ENCODE assay signal across 24 cellular contexts in genomic region chr17:48850792-48851325, GRCh38. TPM values are rescaled to one million over a fixed set of nuclear protein-coding genes. Genes with fewer than 3 reads are reported as not detected.
A peak's percentile ranks its signal among the peaks of the same experiment; 100 is the strongest.
DNase-seq lines count a peak whose midpoint lies in the region; ATAC-seq and TF ChIP-seq lines count a peak whose summit lies in the region.
"Had no signal": no experiment of that assay in that cellular context is flagged by ENCODE, and none has a peak within 500 bp of the region (broad histone marks: within the 10 kb centered on the region; RNA-seq: fewer than 3 reads in every experiment).

No MANE protein-coding gene starts in this region.

- peak overlapping the region; percentile 1 for H3K27ac Mint-ChIP-seq in activated CD4-positive, alpha-beta memory T cell treated with anti-CD3 and anti-CD28 coated beads, Interleukin-2, amount 10 ng/mL, durations not matched to agents 7 days and 5 days
- no peak overlapping the region for H3K27ac Mint-ChIP-seq in activated CD4-positive, alpha-beta memory T cell treated with anti-CD3 and anti-CD28 coated beads for 36 hours
- peak overlapping the region; percentile 0 to 25 for H3K27ac Mint-ChIP-seq in T-cell
- H3K27ac Mint-ChIP-seq in endothelial cell (ENCODE audit: unreplicated experiment): no peak overlapping the region
- H3K27ac Mint-ChIP-seq: stimulated activated naive B cell treated with anti-CD40 and anti-IgM and Interleukin-4, amounts not matched to agents 10 μg/mL and 1 μg/mL and 100 μg/mL, for 72 hours had no signal

- CTCF ChIA-PET in activated CD4-positive, alpha-beta memory T cell treated with anti-CD3 and anti-CD28 coated beads, Interleukin-2, amount 10 ng/mL, durations not matched to agents 7 days and 5 days (lab: Charles Lee): interaction anchor here (0.8 to 3.4 kb wide), 6 partner anchors 9 to 35 kb away, joined by 4 to 21 read pairs (median 10); no protein-coding TSS in a partner anchor
- CTCF ChIA-PET in activated CD4-positive, alpha-beta memory T cell treated with anti-CD3 and anti-CD28 coated beads for 36 hours (lab: Charles Lee): interaction anchor here (0.6 kb wide), 1 partner anchor 35 kb away, joined by 3 read pairs; no protein-coding TSS in a partner anchor
- CTCF ChIA-PET in HEK293 (lab: Yijun Ruan, JAX) (interaction anchor here (0.8 to 1.2 kb wide), 4 partner anchors 19 to 172 kb away, joined by 3 to 7 read pairs (median 4); no protein-coding TSS in a partner anchor), T-cell (lab: Charles Lee) (interaction anchor here in 1 of 2 donors (0.6 to 2.1 kb wide), 2 partner anchors 9 to 452 kb away, joined by 3 to 7 read pairs; no protein-coding TSS in a partner anchor)

- H3K4me3 Mint-ChIP-seq in activated CD4-positive, alpha-beta memory T cell treated with anti-CD3 and anti-CD28 coated beads, Interleukin-2, amount 10 ng/mL, durations not matched to agents 7 days and 5 days: no peak overlapping the region
- H3K4me3 Mint-ChIP-seq in activated CD4-positive, alpha-beta memory T cell treated with anti-CD3 and anti-CD28 coated beads for 36 hours: no peak overlapping the region
- H3K4me3 Mint-ChIP-seq in T-cell (no peak overlapping the region), endothelial cell (ENCODE audit: unreplicated experiment) (peak overlapping the region; percentile 54)
- H3K4me3 Mint-ChIP-seq: natural killer cell treated with Interleukin-12 subunit alpha and Interleukin-12 subunit beta and Interleukin-15 and Interleukin-18, amount 100 ng/mL, for 72 hours; stimulated activated naive B cell treated with anti-CD40 and anti-IgM and Interleukin-4, amounts not matched to agents 10 μg/mL and 1 μg/mL and 100 μg/mL, for 72 hours had no signal

- H3K36me3 ChIP-seq in HEK293 (ENCODE audit: control insufficient read depth in 2 of 2, insufficient read depth in 1 of 2, low read length in 2 of 2): peaks cover 57 to 86% of the 10 kb centered on the region in 2 experiments
- H3K36me3 ChIP-seq in brain microvascular endothelial cell (replicated peaks): peaks cover 63% of the 10 kb centered on the region

- no peak for DNase-seq in activated CD4-positive, alpha-beta memory T cell treated with anti-CD3 and anti-CD28 coated beads, Interleukin-2, amount 10 ng/mL, durations not matched to agents 7 days and 5 days
- DNase-seq in activated CD4-positive, alpha-beta memory T cell treated with anti-CD3 and anti-CD28 coated beads for 36 hours: no peak
- no peak for DNase-seq in T-cell
- no peak for DNase-seq in endothelial cell (ENCODE audit: low spot score)
- no peak for DNase-seq in brain microvascular endothelial cell
- no peak for DNase-seq in KG1 (lab: John Stamatoyannopoulos, UW)
- DNase-seq: ACHN; activated CD4-positive, alpha-beta T cell treated with anti-CD3 and anti-CD28 coated beads for 4 hours; cortex of kidney; MG63; NCI-H1417 treated with DMSO at 0.1 percent for 48 hours; NCI-H446 treated with DMSO at 0.1 percent for 48 hours; retina; SIG-M5; stimulated activated CD4-positive, alpha-beta T cell treated with anti-CD3 and anti-CD28 coated beads, Interleukin-2, amount 100 ng/mL, for 48 hours; stimulated activated naive B cell treated with anti-CD40 and anti-IgM and Interleukin-4, amounts not matched to agents 10 μg/mL and 1 μg/mL and 100 μg/mL, for 72 hours had no signal

- peaks cover 65% of the 10 kb centered on the region for H3K36me3 Mint-ChIP-seq in activated CD4-positive, alpha-beta memory T cell treated with anti-CD3 and anti-CD28 coated beads, Interleukin-2, amount 10 ng/mL, durations not matched to agents 7 days and 5 days (ENCODE audit: low read depth)
- peaks cover 39% of the 10 kb centered on the region for H3K36me3 Mint-ChIP-seq in activated CD4-positive, alpha-beta memory T cell treated with anti-CD3 and anti-CD28 coated beads for 36 hours
- H3K36me3 Mint-ChIP-seq in T-cell (peaks cover 68% of the 10 kb centered on the region), endothelial cell (ENCODE audit: low read depth, unreplicated experiment) (peaks cover 5% of the 10 kb centered on the region)

- no peaks in the 10 kb centered on the region for H3K27me3 Mint-ChIP-seq in activated CD4-positive, alpha-beta memory T cell treated with anti-CD3 and anti-CD28 coated beads, Interleukin-2, amount 10 ng/mL, durations not matched to agents 7 days and 5 days
- no peaks in the 10 kb centered on the region for H3K27me3 Mint-ChIP-seq in activated CD4-positive, alpha-beta memory T cell treated with anti-CD3 and anti-CD28 coated beads for 36 hours
- H3K27me3 Mint-ChIP-seq in T-cell: no peaks in the 10 kb centered on the region
- no peaks in the 10 kb centered on the region for H3K27me3 Mint-ChIP-seq in endothelial cell (ENCODE audit: unreplicated experiment)
- H3K27me3 Mint-ChIP-seq: natural killer cell treated with Interleukin-12 subunit alpha and Interleukin-12 subunit beta and Interleukin-15 and Interleukin-18, amount 100 ng/mL, for 72 hours; stimulated activated naive B cell treated with anti-CD40 and anti-IgM and Interleukin-4, amounts not matched to agents 10 μg/mL and 1 μg/mL and 100 μg/mL, for 72 hours had no signal

- in situ Hi-C loops in brain microvascular endothelial cell (cut with HindIII; ENCODE audit: low pct_ligation_motif_present, low sequenced_read_pairs): no loop called here

- intact Hi-C loops in activated CD4-positive, alpha-beta memory T cell treated with anti-CD3 and anti-CD28 coated beads for 36 hours (cut with micrococcal nuclease): no loop called here

- H3K4me1 ChIP-seq in HEK293 (ENCODE audit: control insufficient read depth, insufficient read depth, low read length): no peaks in the 10 kb centered on the region
- H3K4me1 ChIP-seq: HAP-1 had no signal

- TF ChIP-seq CTCF in HEK293 (tag by site-specific recombination; IDR thresholded peaks at IDR 0.05) (no peak), endothelial cell (IDR thresholded peaks at IDR 0.05; ENCODE audit: unreplicated experiment) (no peak), brain microvascular endothelial cell (IDR thresholded peaks at IDR 0.05; ENCODE audit: low read depth, low read length, missing control alignments) (no peak)

- H3K9me3 Mint-ChIP-seq in activated CD4-positive, alpha-beta memory T cell treated with anti-CD3 and anti-CD28 coated beads, Interleukin-2, amount 10 ng/mL, durations not matched to agents 7 days and 5 days: no peaks in the 10 kb centered on the region
- no peaks in the 10 kb centered on the region for H3K9me3 Mint-ChIP-seq in activated CD4-positive, alpha-beta memory T cell treated with anti-CD3 and anti-CD28 coated beads for 36 hours
- no peaks in the 10 kb centered on the region for H3K9me3 Mint-ChIP-seq in T-cell
- no peaks in the 10 kb centered on the region for H3K9me3 Mint-ChIP-seq in endothelial cell (ENCODE audit: unreplicated experiment)
- H3K9me3 Mint-ChIP-seq: natural killer cell treated with Interleukin-12 subunit alpha and Interleukin-12 subunit beta and Interleukin-15 and Interleukin-18, amount 100 ng/mL, for 72 hours; stimulated activated naive B cell treated with anti-CD40 and anti-IgM and Interleukin-4, amounts not matched to agents 10 μg/mL and 1 μg/mL and 100 μg/mL, for 72 hours had no signal

- H3K9me3 ChIP-seq in HEK293 (ENCODE audit: control insufficient read depth, insufficient read depth, low read depth, low read length): no peaks in the 10 kb centered on the region
- H3K9me3 ChIP-seq: HAP-1, MG63 had no signal

- H3K27ac ChIP-seq in HEK293 (ENCODE audit: extremely low read depth, low read depth, low read length) (no peak overlapping the region), brain microvascular endothelial cell (no peak overlapping the region)
- H3K27ac ChIP-seq: cardiac muscle cell had no signal

- no peaks in the 10 kb centered on the region for H3K27me3 ChIP-seq in brain microvascular endothelial cell (replicated peaks)
- H3K27me3 ChIP-seq: cardiac muscle cell, MG63 had no signal

- ATAC-seq in T-cell (replicated peaks in 1 of 4) (peak in 2 of 4 experiments; percentile 37 to 78), GM21529 (IDR thresholded peaks at IDR 0.05; ENCODE audit: unreplicated experiment) (no peak)
- ATAC-seq: Panc1; stimulated activated naive B cell treated with anti-CD40 and anti-IgM and Interleukin-4, amounts not matched to agents 10 μg/mL and 1 μg/mL and 100 μg/mL, for 72 hours had no signal

- POLR2A ChIA-PET in activated CD4-positive, alpha-beta memory T cell treated with anti-CD3 and anti-CD28 coated beads, Interleukin-2, amount 10 ng/mL, durations not matched to agents 7 days and 5 days (lab: Charles Lee): interaction anchor here (2.0 kb wide), 1 partner anchor 14 kb away, joined by 6 read pairs; no protein-coding TSS in a partner anchor
- POLR2A ChIA-PET in activated CD4-positive, alpha-beta memory T cell treated with anti-CD3 and anti-CD28 coated beads for 36 hours (lab: Charles Lee): no interaction called here
- POLR2A ChIA-PET in HEK293 (lab: Yijun Ruan, JAX) (no interaction called here), T-cell (lab: Charles Lee) (interaction anchor here (0.6 to 0.7 kb wide), 2 partner anchors 49 to 158 kb away, joined by 3 to 4 read pairs; no protein-coding TSS in a partner anchor)

- H3K4me3 ChIP-seq in HEK293 (ENCODE audit: low read depth, low read length) (no peak overlapping the region), brain microvascular endothelial cell (ENCODE audit: low read depth, low read length) (no peak overlapping the region)
- H3K4me3 ChIP-seq: cardiac muscle cell, HAP-1, MG63, smooth muscle cell had no signal

- H3K4me1 Mint-ChIP-seq in activated CD4-positive, alpha-beta memory T cell treated with anti-CD3 and anti-CD28 coated beads, Interleukin-2, amount 10 ng/mL, durations not matched to agents 7 days and 5 days: peaks cover 30% of the 10 kb centered on the region
- H3K4me1 Mint-ChIP-seq in activated CD4-positive, alpha-beta memory T cell treated with anti-CD3 and anti-CD28 coated beads for 36 hours (ENCODE audit: low read depth): peaks cover 4% of the 10 kb centered on the region
- H3K4me1 Mint-ChIP-seq in T-cell: peaks cover 9 to 13% (median 11%) of the 10 kb centered on the region in 3 donors
- peaks cover 5% of the 10 kb centered on the region for H3K4me1 Mint-ChIP-seq in endothelial cell (ENCODE audit: unreplicated experiment)

RNA-seq across cellular contexts. Expression of gene CALCOCO2, which starts 20.0 kb away (rescaled TPM):
- 100 to 1,000 TPM; 162 to 176 TPM for total RNA-seq in activated CD4-positive, alpha-beta memory T cell treated with anti-CD3 and anti-CD28 coated beads, Interleukin-2, amount 10 ng/mL, durations not matched to agents 7 days and 5 days
- total RNA-seq in activated CD4-positive, alpha-beta memory T cell treated with anti-CD3 and anti-CD28 coated beads for 36 hours: 10 to 100 TPM; 65.1 to 72.1 TPM
- total RNA-seq in T-cell (100 to 1,000 TPM; 103 to 161 (median 129) TPM), endothelial cell (ENCODE audit: unreplicated experiment) (46.1 TPM)

RNA-seq across cellular contexts. Expression of gene TTLL6, which starts 33.8 kb away (rescaled TPM):
- not detected for total RNA-seq in activated CD4-positive, alpha-beta memory T cell treated with anti-CD3 and anti-CD28 coated beads, Interleukin-2, amount 10 ng/mL, durations not matched to agents 7 days and 5 days
- not detected for total RNA-seq in activated CD4-positive, alpha-beta memory T cell treated with anti-CD3 and anti-CD28 coated beads for 36 hours
- total RNA-seq in T-cell (not detected), endothelial cell (ENCODE audit: unreplicated experiment) (0.87 TPM)
- total RNA-seq: natural killer cell treated with Interleukin-12 subunit alpha and Interleukin-12 subunit beta and Interleukin-15 and Interleukin-18, amount 100 ng/mL, for 72 hours; osteoblast; smooth muscle cell had no signal

RNA-seq across cellular contexts. Expression of gene ATP5MC1, which starts 41.7 kb away (rescaled TPM):
- total RNA-seq in activated CD4-positive, alpha-beta memory T cell treated with anti-CD3 and anti-CD28 coated beads, Interleukin-2, amount 10 ng/mL, durations not matched to agents 7 days and 5 days: 10 to 100 TPM; 55.6 to 61.2 TPM
- total RNA-seq in activated CD4-positive, alpha-beta memory T cell treated with anti-CD3 and anti-CD28 coated beads for 36 hours: 100 to 1,000 TPM; 119 to 129 TPM
- total RNA-seq in T-cell (10 to 100 TPM; 29.3 to 45.9 (median 35.2) TPM), endothelial cell (ENCODE audit: unreplicated experiment) (36.7 TPM)

RNA-seq across cellular contexts. Expression of gene UBE2Z, which starts 57.3 kb away (rescaled TPM):
- 10 to 100 TPM; 83.3 to 85.1 TPM for total RNA-seq in activated CD4-positive, alpha-beta memory T cell treated with anti-CD3 and anti-CD28 coated beads, Interleukin-2, amount 10 ng/mL, durations not matched to agents 7 days and 5 days
- 100 to 1,000 TPM; 102 to 109 TPM for total RNA-seq in activated CD4-positive, alpha-beta memory T cell treated with anti-CD3 and anti-CD28 coated beads for 36 hours
- total RNA-seq in T-cell (10 to 100 TPM; 78.2 to 98.4 (median 91.6) TPM), endothelial cell (ENCODE audit: unreplicated experiment) (81.8 TPM)

Comparison
In these comparisons a context has a peak if more than half of its experiments do, and no peak if none do; other contexts are left out.
1. H3K27ac Mint-ChIP-seq: peak in activated CD4-positive, alpha-beta memory T cell treated with anti-CD3 and anti-CD28 coated beads, Interleukin-2, amount 10 ng/mL, durations not matched to agents 7 days and 5 days (single experiment) and T-cell (2 of 2); none in activated CD4-positive, alpha-beta memory T cell treated with anti-CD3 and anti-CD28 coated beads for 36 hours (single experiment) and endothelial cell (single experiment).
2. POLR2A ChIA-PET loops: an anchor here in activated CD4-positive, alpha-beta memory T cell treated with anti-CD3 and anti-CD28 coated beads, Interleukin-2, amount 10 ng/mL, durations not matched to agents 7 days and 5 days (2.0 kb wide) and T-cell (0.6 to 0.7 kb wide); none called in activated CD4-positive, alpha-beta memory T cell treated with anti-CD3 and anti-CD28 coated beads for 36 hours and HEK293.